29 cellular contexts compared by ENCODE assay signal in genomic region chr1:163842546-163842945, GRCh38.
DNase-seq lines count a peak whose midpoint lies in the region; ATAC-seq and TF ChIP-seq lines count a peak whose summit lies in the region.
"Had no signal": no experiment of that assay in that cellular context is flagged by ENCODE, and none has a peak within 500 bp of the region (broad histone marks: within the 10 kb centered on the region; RNA-seq: fewer than 3 reads in every experiment).

No MANE protein-coding gene starts in this region.

- H3K27me3 Mint-ChIP-seq in nephron (ENCODE audit: low read depth), result no peaks in the 10 kb centered on the region
- H3K27me3 Mint-ChIP-seq in CD4-positive, alpha-beta T cell, result no peaks in the 10 kb centered on the region
- H3K27me3 Mint-ChIP-seq: activated naive CD8-positive, alpha-beta T cell treated with anti-CD3 and anti-CD28 coated beads, Interleukin-2, amount 10 ng/mL, durations not matched to agents 7 days and 5 days; dendritic cell treated with granulocyte-macrophage colony-stimulating factor and Interleukin-4, amounts not matched to agents 40 ng/mL and 50 ng/mL, for 4 days; T-helper 17 cell had no signal

- POLR2A ChIA-PET in CD4-positive, alpha-beta T cell (lab: Charles Lee), result no interaction called here

- DNase-seq in AG08395 (ENCODE audit: low spot score) (peak; percentile 3), HCEC 1CT (peak; percentile 51), fibroblast of mammary gland (ENCODE audit: low read depth) (peak; percentile 51), NK-92 (lab: John Stamatoyannopoulos, UW; ENCODE audit: unreplicated experiment) (no peak), NCI-H524 treated with DMSO at 0.1 percent for 48 hours (lab: John Stamatoyannopoulos, UW) (no peak)
- DNase-seq in CD4-positive, alpha-beta T cell, result no peak
- DNase-seq: activated gamma-delta T cell treated with Interleukin-2 at 50 U/mL for 16 hours; activated naive CD8-positive, alpha-beta T cell treated with anti-CD3 and anti-CD28 coated beads, Interleukin-2, amount 10 ng/mL, durations not matched to agents 7 days and 5 days; activated T-cell treated with anti-CD3 and anti-CD28 coated beads, Interleukin-2, amount 50 U/mL, for 4 hours; caudate nucleus; CD8-positive, alpha-beta memory T cell; DMS 273 treated with DMSO at 0.1 percent for 48 hours; IMR-90; left colon; NCI-H1417 treated with DMSO at 0.1 percent for 48 hours; NCI-H2081; NCI-H69; Peyer's patch; posterior cingulate gyrus; SHP77; stimulated activated CD4-positive, alpha-beta T cell treated with anti-CD3 and anti-CD28 coated beads, Interleukin-4, amount 100 ng/mL, for 24 hours; T-helper 17 cell; trophoblast cell had no signal

- intact Hi-C loops in CD4-positive, alpha-beta T cell (cut with DNase I, micrococcal nuclease), result no loop called here

- H3K27me3 ChIP-seq in CD4-positive, alpha-beta T cell (ENCODE audit: control insufficient read depth, insufficient read depth, low read length), result no peaks in the 10 kb centered on the region
- H3K27me3 ChIP-seq: Peyer's patch, right atrium auricular region had no signal

- TF ChIP-seq CTCF in fibroblast of mammary gland (conservative IDR thresholded peaks at IDR 0.05; ENCODE audit: control insufficient read depth, insufficient read depth, low read depth, low read length), result no peak
- TF ChIP-seq CTCF in nephron (IDR thresholded peaks at IDR 0.05; ENCODE audit: unreplicated experiment in 3 of 3), result no peak
- TF ChIP-seq CTCF in CD4-positive, alpha-beta T cell (IDR thresholded peaks at IDR 0.05), result no peak

- H3K27ac Mint-ChIP-seq in nephron, result peak overlapping the region; percentile 43 to 85 (median 48)
- no peak overlapping the region for H3K27ac Mint-ChIP-seq in CD4-positive, alpha-beta T cell
- H3K27ac Mint-ChIP-seq: activated naive CD8-positive, alpha-beta T cell treated with anti-CD3 and anti-CD28 coated beads, Interleukin-2, amount 10 ng/mL, durations not matched to agents 7 days and 5 days; CD8-positive, alpha-beta memory T cell; dendritic cell treated with granulocyte-macrophage colony-stimulating factor and Interleukin-4, amounts not matched to agents 40 ng/mL and 50 ng/mL, for 4 days; T-helper 17 cell had no signal

- H3K4me3 ChIP-seq in fibroblast of mammary gland (ENCODE audit: control insufficient read depth, low read depth, low read length), result no peak overlapping the region
- H3K4me3 ChIP-seq: Peyer's patch, right atrium auricular region had no signal

- no peaks in the 10 kb centered on the region for H3K9me3 ChIP-seq in CD4-positive, alpha-beta T cell (ENCODE audit: control insufficient read depth, low read length)
- H3K9me3 ChIP-seq: Peyer's patch, right atrium auricular region had no signal

- peaks cover 23% of the 10 kb centered on the region for H3K4me1 Mint-ChIP-seq in nephron
- no peaks in the 10 kb centered on the region for H3K4me1 Mint-ChIP-seq in CD4-positive, alpha-beta T cell (ENCODE audit: low read depth)
- H3K4me1 Mint-ChIP-seq: activated naive CD8-positive, alpha-beta T cell treated with anti-CD3 and anti-CD28 coated beads, Interleukin-2, amount 10 ng/mL, durations not matched to agents 7 days and 5 days; CD8-positive, alpha-beta memory T cell; T-helper 17 cell had no signal

- H3K27ac ChIP-seq in CD4-positive, alpha-beta T cell (ENCODE audit: low read depth, low read length), result no peak overlapping the region
- H3K27ac ChIP-seq: 22Rv1, Peyer's patch had no signal

- no peaks in the 10 kb centered on the region for H3K36me3 Mint-ChIP-seq in nephron (ENCODE audit: low read depth)
- no peaks in the 10 kb centered on the region for H3K36me3 Mint-ChIP-seq in CD4-positive, alpha-beta T cell (ENCODE audit: low read depth)
- H3K36me3 Mint-ChIP-seq: activated naive CD8-positive, alpha-beta T cell treated with anti-CD3 and anti-CD28 coated beads, Interleukin-2, amount 10 ng/mL, durations not matched to agents 7 days and 5 days; CD8-positive, alpha-beta memory T cell had no signal

- H3K9me3 Mint-ChIP-seq in nephron, result no peaks in the 10 kb centered on the region
- H3K9me3 Mint-ChIP-seq in CD4-positive, alpha-beta T cell, result peaks cover 5% of the 10 kb centered on the region

- no peak overlapping the region for H3K4me3 Mint-ChIP-seq in nephron
- no peak overlapping the region for H3K4me3 Mint-ChIP-seq in CD4-positive, alpha-beta T cell
- H3K4me3 Mint-ChIP-seq: activated naive CD8-positive, alpha-beta T cell treated with anti-CD3 and anti-CD28 coated beads, Interleukin-2, amount 10 ng/mL, durations not matched to agents 7 days and 5 days; activated T-cell treated with anti-CD3 and anti-CD28 coated beads, Interleukin-2, amount 50 U/mL, for 4 hours; CD8-positive, alpha-beta memory T cell; dendritic cell treated with granulocyte-macrophage colony-stimulating factor and Interleukin-4, amounts not matched to agents 40 ng/mL and 50 ng/mL, for 4 days; T-helper 17 cell had no signal

- no peak for ATAC-seq in CD4-positive, alpha-beta T cell (ENCODE audit: poor library complexity)
- ATAC-seq in HG02938 (IDR thresholded peaks at IDR 0.05; ENCODE audit: unreplicated experiment), result no peak
- ATAC-seq: activated T-cell treated with anti-CD3 and anti-CD28 coated beads, Interleukin-2, amount 50 U/mL, for 4 hours; esophagus mucosa; left colon; T-helper 17 cell had no signal

- CTCF ChIA-PET in CD4-positive, alpha-beta T cell (lab: Charles Lee), result no interaction called here

Comparison
In these comparisons a context has a peak if more than half of its experiments do, and no peak if none do; other contexts are left out.
1. DNase-seq: peak in AG08395 (single experiment), HCEC 1CT (single experiment) and fibroblast of mammary gland (single experiment); none in CD4-positive, alpha-beta T cell (0 of 10), NK-92 (single experiment) and NCI-H524 treated with DMSO at 0.1 percent for 48 hours (single experiment).